Comparison of ENCODE assay signal across 9 cellular contexts in the genomic region with DNA sequence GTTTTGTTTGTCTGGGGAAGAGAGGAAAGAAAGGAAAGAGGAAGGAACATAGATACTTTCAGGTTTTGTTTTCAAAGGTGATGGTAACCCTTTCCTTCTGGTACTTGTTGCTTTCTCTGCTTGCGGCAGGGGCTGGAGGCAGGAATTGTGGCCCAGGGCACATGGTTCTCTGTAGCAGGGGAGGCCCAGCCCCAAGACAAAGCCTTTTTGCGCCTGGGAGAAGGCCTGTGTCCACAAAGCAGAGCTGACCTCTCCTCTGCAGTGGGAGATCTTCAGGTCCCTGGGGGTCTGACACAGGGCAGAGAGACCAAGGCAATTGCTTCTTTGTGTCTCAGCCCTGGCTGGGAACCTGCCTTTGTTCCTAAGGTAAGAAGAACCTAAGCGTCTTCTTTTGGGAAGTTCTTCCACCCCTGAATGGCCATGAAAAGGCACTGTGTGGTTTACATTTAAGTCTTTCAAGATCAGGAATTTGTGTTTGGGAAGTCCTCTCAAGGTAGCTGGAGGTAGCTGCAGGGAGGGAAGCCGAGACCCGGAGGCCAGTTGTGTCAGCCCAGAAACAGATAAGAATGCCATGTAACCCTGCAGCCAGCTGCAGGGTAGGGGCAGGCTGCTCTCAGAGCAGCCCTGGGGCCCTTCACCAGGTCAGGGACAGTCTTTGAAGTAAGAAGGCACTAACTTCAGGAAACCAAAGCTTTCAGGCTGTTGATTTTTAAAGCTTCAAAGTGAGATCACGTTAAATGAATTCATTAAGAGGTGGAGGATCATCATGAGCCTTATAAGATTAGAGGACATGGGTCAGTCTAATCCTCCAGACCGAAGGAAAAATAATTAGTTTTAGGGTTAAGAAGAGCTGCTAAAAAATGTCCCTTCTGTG.
DNase-seq lines count a peak whose midpoint lies in the region; ATAC-seq and TF ChIP-seq lines count a peak whose summit lies in the region.
"Had no signal": no experiment of that assay in that cellular context is flagged by ENCODE, and none has a peak within 500 bp of the region (broad histone marks: within the 10 kb centered on the region; RNA-seq: fewer than 3 reads in every experiment).

No MANE protein-coding gene starts in this region.

- H3K4me3 Mint-ChIP-seq in neural progenitor cell: peak overlapping the region; percentile 60
- H3K4me3 Mint-ChIP-seq: T-helper 1 cell treated with Interleukin-12 subunit alpha and Interleukin-12 subunit beta and Interleukin-4 antibody, amounts not matched to agents 30 μg/mL and 1 μg/mL, for 36 hours had no signal

- H3K9ac ChIP-seq in BLaER1: 0 out of 2 replicates have a peak overlapping the region, but pooled peaks have one; percentile 15
- peak overlapping the region; percentile 43; the same call in 1 of the 2 replicates for H3K9ac ChIP-seq in HUES64 (ENCODE audit: low read depth, low read length)
- peak overlapping the region in 1 of 2 donors; percentile 25 for H3K9ac ChIP-seq in colonic mucosa (ENCODE audit: low read depth in 2 of 2, low read length in 2 of 2)
- H3K9ac ChIP-seq in neural progenitor cell: no peak overlapping the region

- H3K27ac Mint-ChIP-seq in neural progenitor cell: peak overlapping the region; percentile 98

- H3K27me3 ChIP-seq in BLaER1: no peaks in the 10 kb centered on the region
- H3K27me3 ChIP-seq in HUES64 (ENCODE audit: insufficient read depth, low read length): no peaks in the 10 kb centered on the region
- no peaks in the 10 kb centered on the region for H3K27me3 ChIP-seq in colonic mucosa
- H3K27me3 ChIP-seq in neural progenitor cell: no peaks in the 10 kb centered on the region

- H3K4me1 ChIP-seq in BLaER1 (peaks cover 99% of the 10 kb centered on the region), HUES64 (ENCODE audit: insufficient read depth, low read length) (peaks cover 31% of the 10 kb centered on the region), colonic mucosa (peaks cover 11% of the 10 kb centered on the region), neural progenitor cell (peaks cover 45% of the 10 kb centered on the region)

- ATAC-seq in HG03469 (IDR thresholded peaks at IDR 0.05; ENCODE audit: unreplicated experiment): no peak

- no peaks in the 10 kb centered on the region for H3K79me2 ChIP-seq in neural progenitor cell (ENCODE audit: low read depth)

- intact Hi-C loops in colonic mucosa (cut with DNase I): no loop called here

- peaks cover 87% of the 10 kb centered on the region for H3K4me1 Mint-ChIP-seq in neural progenitor cell

- H3K36me3 Mint-ChIP-seq in neural progenitor cell: peaks cover 1% of the 10 kb centered on the region

- peaks cover 43% of the 10 kb centered on the region for H3F3A ChIP-seq in neural progenitor cell (ENCODE audit: low read depth)

- H3K27ac ChIP-seq in BLaER1 (peak overlapping the region; percentile 25; the same call in 1 of the 2 replicates), HUES64 (ENCODE audit: low read depth, low read length) (peak overlapping the region; percentile 94), colonic mucosa (peak overlapping the region; percentile 51), neural progenitor cell (peak overlapping the region; percentile 70)

- H4K20me1 ChIP-seq in BLaER1 (peaks cover 99% of the 10 kb centered on the region), neural progenitor cell (ENCODE audit: low read depth) (no peaks in the 10 kb centered on the region)

- H3K9me3 ChIP-seq in BLaER1 (no peaks in the 10 kb centered on the region), HUES64 (ENCODE audit: insufficient read depth, low read depth, low read length) (no peaks in the 10 kb centered on the region), colonic mucosa (no peaks in the 10 kb centered on the region), neural progenitor cell (ENCODE audit: low read depth) (no peaks in the 10 kb centered on the region)

- no peak overlapping the region for H3K4me3 ChIP-seq in BLaER1
- H3K4me3 ChIP-seq in HUES64 (ENCODE audit: low read length): no peak overlapping the region
- H3K4me3 ChIP-seq in colonic mucosa: no peak overlapping the region
- H3K4me3 ChIP-seq in neural progenitor cell: no peak overlapping the region

- WGBS in HUES64: 85% methylated on average over 7 of the region's 7 CpGs

- TF ChIP-seq CTCF in colonic mucosa (IDR thresholded peaks at IDR 0.05) (no peak), neural progenitor cell (IDR thresholded peaks at IDR 0.05) (no peak)

- H3K9me3 Mint-ChIP-seq in neural progenitor cell: no peaks in the 10 kb centered on the region
- H3K9me3 Mint-ChIP-seq: T-helper 1 cell treated with Interleukin-12 subunit alpha and Interleukin-12 subunit beta and Interleukin-4 antibody, amounts not matched to agents 30 μg/mL and 1 μg/mL, for 36 hours had no signal

- H2AFZ ChIP-seq in neural progenitor cell (replicated peaks): no peak overlapping the region

- DNase-seq in colonic mucosa: no peak
- DNase-seq in neural progenitor cell (ENCODE audit: low spot score): peak; percentile 53
- no peak for DNase-seq in NCI-H146 (lab: John Stamatoyannopoulos, UW)
- DNase-seq in NCI-H2227 (lab: John Stamatoyannopoulos, UW; ENCODE audit: unreplicated experiment): no peak
- no peak for DNase-seq in ureter (ENCODE audit: low spot score)

- H3K36me3 ChIP-seq in BLaER1: peaks cover 99% of the 10 kb centered on the region
- H3K36me3 ChIP-seq in HUES64 (ENCODE audit: insufficient read depth, low read length): no peaks in the 10 kb centered on the region
- no peaks in the 10 kb centered on the region for H3K36me3 ChIP-seq in colonic mucosa
- no peaks in the 10 kb centered on the region for H3K36me3 ChIP-seq in neural progenitor cell

- peaks cover 7% of the 10 kb centered on the region for H3K27me3 Mint-ChIP-seq in neural progenitor cell (ENCODE audit: insufficient read depth, low read depth)

- H3K4me2 ChIP-seq in BLaER1: peak overlapping the region; percentile 38
- H3K4me2 ChIP-seq in neural progenitor cell: peak overlapping the region; percentile 47

Comparison
In these comparisons a context has a peak if more than half of its experiments do, and no peak if none do; other contexts are left out.
1. H3K27ac ChIP-seq: peak in every context shown above with its lines; median percentile 94 in HUES64; 70 in neural progenitor cell; 51 in colonic mucosa; 25 in BLaER1.